Comparison of ENCODE assay signal across 8 cellular contexts in the genomic region with DNA sequence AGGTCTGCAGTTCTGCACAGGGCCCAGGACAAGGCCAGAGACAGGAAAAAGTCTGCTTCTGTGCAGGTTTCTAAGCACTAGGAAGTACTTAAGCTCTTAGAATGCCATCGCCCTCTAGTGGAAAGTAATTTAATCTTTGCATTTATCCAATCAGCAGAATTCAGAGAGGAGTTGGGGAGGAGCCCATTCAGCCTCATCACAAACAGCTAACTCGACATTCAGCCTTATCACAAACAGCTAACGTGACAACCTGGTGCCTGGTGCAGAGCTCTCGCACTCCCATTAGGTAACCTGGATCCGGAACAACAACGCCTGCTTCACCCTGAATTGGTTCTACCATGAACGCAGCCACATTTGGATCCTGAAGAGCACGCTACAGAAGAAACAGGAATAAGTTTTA. TPM values are rescaled to one million over a fixed set of nuclear protein-coding genes. Genes with fewer than 3 reads are reported as not detected.
DNase-seq lines count a peak whose midpoint lies in the region; ATAC-seq and TF ChIP-seq lines count a peak whose summit lies in the region.

No MANE protein-coding gene starts in this region.

- no peaks in the 10 kb centered on the region for H3K9me3 ChIP-seq in SK-N-SH
- no peaks in the 10 kb centered on the region for H3K9me3 ChIP-seq in lung (ENCODE audit: control insufficient read depth in 2 of 2, insufficient read depth in 1 of 2, low read length in 1 of 2)
- H3K9me3 ChIP-seq in uterus = no peaks in the 10 kb centered on the region

- peak; percentile 70 for TF ChIP-seq RAD21 in SK-N-SH (IDR thresholded peaks at IDR 0.05; ENCODE audit: low read length)

- TF ChIP-seq CTCF in SK-N-SH (IDR thresholded peaks at IDR 0.05) (peak; percentile 72), coronary artery (IDR thresholded peaks at IDR 0.05) (peak; percentile 34), lung (IDR thresholded peaks at IDR 0.05; ENCODE audit: control extremely low read depth, extremely low read depth) (peak; percentile 37), uterus (IDR thresholded peaks at IDR 0.05) (peak in 3 of 4 experiments; percentile 20 to 35 (median 21))

- H2AFZ ChIP-seq in SK-N-SH (ENCODE audit: low read depth) = no peak overlapping the region

- no peak overlapping the region for H3K27ac ChIP-seq in SK-N-SH (ENCODE audit: low read depth in 2 of 2, low read length in 1 of 2)
- H3K27ac ChIP-seq in coronary artery = no peak overlapping the region
- no peak overlapping the region for H3K27ac ChIP-seq in lung (ENCODE audit: low read depth in 1 of 2, low read length in 1 of 2)
- no peak overlapping the region for H3K27ac ChIP-seq in uterus

- 51% methylated on average over 8 of the region's 8 CpGs for WGBS in SK-N-SH (ENCODE audit: low lambda C conversion rate)
- 57 to 60% methylated on average over 8 of the region's 8 CpGs for WGBS in lung, 2 donors

- H3K4me3 ChIP-seq in SK-N-SH (ENCODE audit: low read depth in 2 of 2, low read length in 1 of 2) (no peak overlapping the region; a peak in 1 of 4 replicates), coronary artery (no peak overlapping the region), lung (no peak overlapping the region), uterus (no peak overlapping the region)

- intact Hi-C loops in uterus (cut with DNase I; ENCODE audit: low total_unique reads) = no loop called here

- H3K79me2 ChIP-seq in SK-N-SH (ENCODE audit: insufficient read depth) = no peaks in the 10 kb centered on the region

- peaks cover 52 to 66% of the 10 kb centered on the region in 2 experiments for H3K36me3 ChIP-seq in SK-N-SH (replicated peaks in 1 of 2; ENCODE audit: control insufficient read depth in 1 of 2, insufficient read depth in 2 of 2, low read length in 1 of 2)
- peaks cover 19 to 24% of the 10 kb centered on the region in 2 donors for H3K36me3 ChIP-seq in lung (ENCODE audit: control insufficient read depth in 2 of 2, insufficient read depth in 2 of 2, low read length in 2 of 2)
- H3K36me3 ChIP-seq in uterus = no peaks in the 10 kb centered on the region

- H4K20me1 ChIP-seq in SK-N-SH (ENCODE audit: insufficient read depth) = no peaks in the 10 kb centered on the region

- CTCF ChIA-PET in SK-N-SH (lab: Yijun Ruan, JAX) = interaction anchor here (0.5 to 2.9 kb wide), 23 partner anchors 9 to 1358 kb away, joined by 3 to 53 read pairs (median 4); a partner anchor contains a TSS

- POLR2A ChIA-PET in SK-N-SH (lab: Yijun Ruan, JAX) = interaction anchor here (1.2 kb wide), 1 partner anchor 15 kb away, joined by 3 read pairs; no protein-coding TSS in a partner anchor

- peak; percentile 71 for DNase-seq in AG20443 (ENCODE audit: low spot score)
- peak; percentile 93 for DNase-seq in NCI-H1436 (lab: John Stamatoyannopoulos, UW)
- DNase-seq in SK-N-SH = peak; percentile 72
- peak; percentile 54 for DNase-seq in coronary artery (ENCODE audit: low spot score)
- no peak for DNase-seq in lung (ENCODE audit: low spot score)
- DNase-seq in uterus = no peak

- no peak for TF ChIP-seq POLR2A in uterus (IDR thresholded peaks at IDR 0.05)

- peak; percentile 63 for ATAC-seq in GM18499 (IDR thresholded peaks at IDR 0.05; ENCODE audit: insufficient read depth, unreplicated experiment)
- peak; percentile 83 for ATAC-seq in HG02852 (IDR thresholded peaks at IDR 0.05; ENCODE audit: unreplicated experiment)
- peak; percentile 86 for ATAC-seq in lung (ENCODE audit: insufficient read depth, low FRiP score)

- H3K27me3 ChIP-seq in SK-N-SH (ENCODE audit: insufficient read depth) (no peaks in the 10 kb centered on the region), lung (ENCODE audit: control insufficient read depth, insufficient read depth) (no peaks in the 10 kb centered on the region), uterus (no peaks in the 10 kb centered on the region)

- H3K9ac ChIP-seq in SK-N-SH = no peak overlapping the region

- no peak; a peak in 1 of 4 replicates for TF ChIP-seq EP300 in SK-N-SH (IDR thresholded peaks at IDR 0.05; ENCODE audit: borderline replicate concordance in 1 of 2, low read depth in 1 of 2, low read length in 1 of 2)

- peaks cover 0 to 2% of the 10 kb centered on the region in 2 experiments; a peak in 1 of 4 replicates for H3K4me1 ChIP-seq in SK-N-SH (ENCODE audit: control insufficient read depth in 1 of 2, insufficient read depth in 2 of 2, low read depth in 1 of 2, low read length in 1 of 2)
- peaks cover 0 to 1% of the 10 kb centered on the region in 2 donors for H3K4me1 ChIP-seq in lung (ENCODE audit: control insufficient read depth in 2 of 2, insufficient read depth in 2 of 2, low read length in 2 of 2)
- no peaks in the 10 kb centered on the region for H3K4me1 ChIP-seq in uterus

- no peak overlapping the region for H3K4me2 ChIP-seq in SK-N-SH

- H3F3A ChIP-seq in SK-N-SH (replicated peaks; ENCODE audit: insufficient read depth) = no peaks in the 10 kb centered on the region

- H3K9me2 ChIP-seq in SK-N-SH = no peaks in the 10 kb centered on the region

TF ChIP-seq in SK-N-SH, 30 proteins besides CTCF, POLR2A, EP300 and RAD21:
- TF ChIP-seq ELF1 (IDR thresholded peaks at IDR 0.05) (peak; percentile 49), MXI1 (IDR thresholded peaks at IDR 0.05; ENCODE audit: low read depth, low read length) (no peak), MEF2A (IDR thresholded peaks at IDR 0.05; ENCODE audit: borderline replicate concordance, low read depth) (no peak), SMC3 (IDR thresholded peaks at IDR 0.05; ENCODE audit: low read depth, low read length) (peak; percentile 39; the same call in 1 of the 2 replicates)

RNA-seq across cellular contexts. Expression of a gene that starts 15.2 kb away (rescaled TPM):
- 65.7 and 97.6 TPM in 2 replicates for polyA plus RNA-seq in SK-N-SH (2012; rRNA removed)
- 94.1 and 99.2 TPM in 2 replicates for polyA plus RNA-seq in SK-N-SH (2012; cell fraction: cytosol; rRNA removed)
- 28.6 and 65.4 TPM in 2 replicates for polyA plus RNA-seq in SK-N-SH (2012; cell fraction: nucleus; rRNA removed)
- total RNA-seq in lung = 10 to 100 TPM; 50.2 to 75.3 TPM
- polyA plus RNA-seq in lung = 10 to 100 TPM; 26.2 to 57.1 TPM
- total RNA-seq in uterus = 100 to 1,000 TPM in 2 of 4 donors, 10 to 100 TPM in 2; 75.3 to 175 (median 97.6) TPM

RNA-seq across cellular contexts. Expression of a gene that starts 46.3 kb away (rescaled TPM):
- polyA plus RNA-seq in SK-N-SH (2012; rRNA removed) (not detected in 2 replicates), lung (under 1 TPM in 1 of 2 donors, not detected in 1; 0.02 TPM)
- not detected in 2 replicates for polyA plus RNA-seq in SK-N-SH (2012; cell fraction: cytosol; rRNA removed)
- not detected in 2 replicates for polyA plus RNA-seq in SK-N-SH (2012; cell fraction: nucleus; rRNA removed)
- total RNA-seq in lung (under 1 TPM in 1 of 2 donors, not detected in 1; 0.06 TPM), uterus (not detected)

RNA-seq across cellular contexts. Expression of a gene that starts 58.1 kb away (rescaled TPM):
- 29.8 and 35.3 TPM in 2 replicates for polyA plus RNA-seq in SK-N-SH (2012; rRNA removed)
- 20.3 and 23.7 TPM in 2 replicates for polyA plus RNA-seq in SK-N-SH (2012; cell fraction: cytosol; rRNA removed)
- 35.0 and 36.8 TPM in 2 replicates for polyA plus RNA-seq in SK-N-SH (2012; cell fraction: nucleus; rRNA removed)
- total RNA-seq in lung = 10 to 100 TPM in 1 of 2 donors, 1 to 10 TPM in 1; 7.1 to 17.8 TPM
- 10 to 100 TPM; 11.9 to 18.6 TPM for polyA plus RNA-seq in lung
- 10 to 100 TPM in 2 of 4 donors, under 1 TPM in 1, not detected in 1; 0.51 to 23.2 (median 15.3) TPM for total RNA-seq in uterus

Comparison
In these comparisons a context has a peak if more than half of its experiments do, and no peak if none do; other contexts are left out.
1. DNase-seq: peak in AG20443 (single experiment), NCI-H1436 (single experiment), SK-N-SH (single experiment) and coronary artery (single experiment); none in lung (single experiment) and uterus (0 of 2).
2. CTCF ChIP-seq: peak in every context shown above with its lines; median percentile 72 in SK-N-SH; 37 in lung; 34 in coronary artery; 21 in uterus.
3. Peak in every context shown above with its lines, with median percentiles within 50 percentile points of each other: ATAC-seq.